ENCODE assay signal across 1 cellular context in genomic region chr17:38620551-38621277, GRCh38.
TF ChIP-seq lines count a peak whose summit lies in the region.

No MANE protein-coding gene starts in this region.

TF ChIP-seq in HepG2, 621 proteins besides CTCF, POLR2A, EP300 and RAD21 (continued from another document and continues in another):
- no peak; the same call in 1 of the 2 replicates for TF ChIP-seq EHMT2 (IDR thresholded peaks at IDR 0.05; ENCODE audit: borderline replicate concordance, low read depth, low read length)
- peak; percentile 93 for TF ChIP-seq FOXJ3 (CRISPR knock-in tag; IDR thresholded peaks at IDR 0.05; ENCODE audit: borderline replicate concordance)
- no peak for TF ChIP-seq TIGD3 (CRISPR knock-in tag; IDR thresholded peaks at IDR 0.05; ENCODE audit: borderline replicate concordance)
- TF ChIP-seq, protein P1, sequence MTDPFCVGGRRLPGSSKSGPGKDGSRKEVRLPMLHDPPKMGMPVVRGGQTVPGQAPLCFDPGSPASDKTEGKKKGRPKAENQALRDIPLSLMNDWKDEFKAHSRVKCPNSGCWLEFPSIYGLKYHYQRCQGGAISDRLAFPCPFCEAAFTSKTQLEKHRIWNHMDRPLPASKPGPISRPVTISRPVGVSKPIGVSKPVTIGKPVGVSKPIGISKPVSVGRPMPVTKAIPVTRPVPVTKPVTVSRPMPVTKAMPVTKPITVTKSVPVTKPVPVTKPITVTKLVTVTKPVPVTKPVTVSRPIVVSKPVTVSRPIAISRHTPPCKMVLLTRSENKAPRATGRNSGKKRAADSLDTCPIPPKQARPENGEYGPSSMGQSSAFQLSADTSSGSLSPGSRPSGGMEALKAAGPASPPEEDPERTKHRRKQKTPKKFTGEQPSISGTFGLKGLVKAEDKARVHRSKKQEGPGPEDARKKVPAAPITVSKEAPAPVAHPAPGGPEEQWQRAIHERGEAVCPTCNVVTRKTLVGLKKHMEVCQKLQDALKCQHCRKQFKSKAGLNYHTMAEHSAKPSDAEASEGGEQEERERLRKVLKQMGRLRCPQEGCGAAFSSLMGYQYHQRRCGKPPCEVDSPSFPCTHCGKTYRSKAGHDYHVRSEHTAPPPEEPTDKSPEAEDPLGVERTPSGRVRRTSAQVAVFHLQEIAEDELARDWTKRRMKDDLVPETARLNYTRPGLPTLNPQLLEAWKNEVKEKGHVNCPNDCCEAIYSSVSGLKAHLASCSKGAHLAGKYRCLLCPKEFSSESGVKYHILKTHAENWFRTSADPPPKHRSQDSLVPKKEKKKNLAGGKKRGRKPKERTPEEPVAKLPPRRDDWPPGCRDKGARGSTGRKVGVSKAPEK (CRISPR knock-in tag; IDR thresholded peaks at IDR 0.05; ENCODE audit: borderline replicate concordance), result no peak
- peak; percentile 65 for TF ChIP-seq POLR2G (IDR thresholded peaks at IDR 0.05; ENCODE audit: low read depth, low read length)
- TF ChIP-seq TRIM22 (IDR thresholded peaks at IDR 0.05), result no peak
- peak; percentile 94 for TF ChIP-seq SAP130 (CRISPR knock-in tag; IDR thresholded peaks at IDR 0.05; ENCODE audit: low read depth)
- no peak for TF ChIP-seq CBX2 (IDR thresholded peaks at IDR 0.05; ENCODE audit: low read depth, low read length)
- peak; percentile 24; the same call in 1 of the 2 replicates for TF ChIP-seq CBX2 (CRISPR knock-in tag; IDR thresholded peaks at IDR 0.05; ENCODE audit: low read depth)
- TF ChIP-seq ZNF501 (CRISPR knock-in tag; IDR thresholded peaks at IDR 0.05), result peak; percentile 87
- TF ChIP-seq ZNF350 (CRISPR knock-in tag; IDR thresholded peaks at IDR 0.05; ENCODE audit: borderline replicate concordance, low read depth), result peak; percentile 23; the same call in 1 of the 2 replicates
- TF ChIP-seq ZNF24 (IDR thresholded peaks at IDR 0.05), result no peak
- TF ChIP-seq ZNF20 (CRISPR knock-in tag; IDR thresholded peaks at IDR 0.05), result no peak
- TF ChIP-seq ZBTB3 (CRISPR knock-in tag; IDR thresholded peaks at IDR 0.05; ENCODE audit: borderline replicate concordance, low read depth), result no peak
- no peak for TF ChIP-seq FIP1L1 (IDR thresholded peaks at IDR 0.05; ENCODE audit: borderline replicate concordance, insufficient read depth, low read depth, low read length)
- TF ChIP-seq, protein P2, sequence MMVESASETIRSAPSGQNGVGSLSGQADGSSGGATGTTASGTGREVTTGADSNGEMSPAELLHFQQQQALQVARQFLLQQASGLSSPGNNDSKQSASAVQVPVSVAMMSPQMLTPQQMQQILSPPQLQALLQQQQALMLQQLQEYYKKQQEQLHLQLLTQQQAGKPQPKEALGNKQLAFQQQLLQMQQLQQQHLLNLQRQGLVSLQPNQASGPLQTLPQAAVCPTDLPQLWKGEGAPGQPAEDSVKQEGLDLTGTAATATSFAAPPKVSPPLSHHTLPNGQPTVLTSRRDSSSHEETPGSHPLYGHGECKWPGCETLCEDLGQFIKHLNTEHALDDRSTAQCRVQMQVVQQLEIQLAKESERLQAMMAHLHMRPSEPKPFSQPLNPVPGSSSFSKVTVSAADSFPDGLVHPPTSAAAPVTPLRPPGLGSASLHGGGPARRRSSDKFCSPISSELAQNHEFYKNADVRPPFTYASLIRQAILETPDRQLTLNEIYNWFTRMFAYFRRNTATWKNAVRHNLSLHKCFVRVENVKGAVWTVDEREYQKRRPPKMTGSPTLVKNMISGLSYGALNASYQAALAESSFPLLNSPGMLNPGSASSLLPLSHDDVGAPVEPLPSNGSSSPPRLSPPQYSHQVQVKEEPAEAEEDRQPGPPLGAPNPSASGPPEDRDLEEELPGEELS (CRISPR knock-in tag; IDR thresholded peaks at IDR 0.05), result peak; percentile 95
- TF ChIP-seq GPN1 (CRISPR knock-in tag; IDR thresholded peaks at IDR 0.05; ENCODE audit: borderline replicate concordance), result no peak
- no peak for TF ChIP-seq PRDM4 (CRISPR knock-in tag; IDR thresholded peaks at IDR 0.05; ENCODE audit: borderline replicate concordance)
- TF ChIP-seq ZNF367 (CRISPR knock-in tag; IDR thresholded peaks at IDR 0.05; ENCODE audit: borderline replicate concordance), result no peak
- TF ChIP-seq ZBTB21 (CRISPR knock-in tag; IDR thresholded peaks at IDR 0.05), result peak; percentile 86; the same call in 1 of the 2 replicates
- TF ChIP-seq ZNF83 (CRISPR knock-in tag; IDR thresholded peaks at IDR 0.05; ENCODE audit: borderline replicate concordance), result no peak
- TF ChIP-seq, protein P3, sequence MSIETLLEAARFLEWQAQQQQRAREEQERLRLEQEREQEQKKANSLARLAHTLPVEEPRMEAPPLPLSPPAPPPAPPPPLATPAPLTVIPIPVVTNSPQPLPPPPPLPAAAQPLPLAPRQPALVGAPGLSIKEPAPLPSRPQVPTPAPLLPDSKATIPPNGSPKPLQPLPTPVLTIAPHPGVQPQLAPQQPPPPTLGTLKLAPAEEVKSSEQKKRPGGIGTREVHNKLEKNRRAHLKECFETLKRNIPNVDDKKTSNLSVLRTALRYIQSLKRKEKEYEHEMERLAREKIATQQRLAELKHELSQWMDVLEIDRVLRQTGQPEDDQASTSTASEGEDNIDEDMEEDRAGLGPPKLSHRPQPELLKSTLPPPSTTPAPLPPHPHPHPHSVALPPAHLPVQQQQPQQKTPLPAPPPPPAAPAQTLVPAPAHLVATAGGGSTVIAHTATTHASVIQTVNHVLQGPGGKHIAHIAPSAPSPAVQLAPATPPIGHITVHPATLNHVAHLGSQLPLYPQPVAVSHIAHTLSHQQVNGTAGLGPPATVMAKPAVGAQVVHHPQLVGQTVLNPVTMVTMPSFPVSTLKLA (IDR thresholded peaks at IDR 0.05), result peak; percentile 67
- TF ChIP-seq SP140L (CRISPR knock-in tag; IDR thresholded peaks at IDR 0.05; ENCODE audit: borderline replicate concordance), result 0 out of 2 replicates have a peak, but pooled peaks have one; percentile 41
- peak; percentile 80; the same call in 1 of the 2 replicates for TF ChIP-seq FOSL2 (CRISPR knock-in tag; IDR thresholded peaks at IDR 0.05)
- no peak for TF ChIP-seq ZNF570 (CRISPR knock-in tag; IDR thresholded peaks at IDR 0.05; ENCODE audit: borderline replicate concordance)
- TF ChIP-seq ZNF724P (CRISPR knock-in tag; IDR thresholded peaks at IDR 0.05; ENCODE audit: borderline replicate concordance), result no peak
- peak; percentile 100 for TF ChIP-seq TEAD3 (CRISPR knock-in tag; optimal IDR thresholded peaks at IDR 0.05; ENCODE audit: borderline replicate concordance)
- TF ChIP-seq ATF7 (IDR thresholded peaks at IDR 0.05), result peak; percentile 90
- TF ChIP-seq ATF7 (CRISPR knock-in tag; IDR thresholded peaks at IDR 0.05), result peak; percentile 77
- peak; percentile 77 for TF ChIP-seq CREB1 (IDR thresholded peaks at IDR 0.05)
- peak; percentile 49; the same call in 1 of the 2 replicates for TF ChIP-seq CREB1 (CRISPR knock-in tag; IDR thresholded peaks at IDR 0.05)
- TF ChIP-seq MEIS1 (CRISPR knock-in tag; IDR thresholded peaks at IDR 0.05; ENCODE audit: borderline replicate concordance), result peak; percentile 79
- peak; percentile 97 for TF ChIP-seq KAT7 (CRISPR knock-in tag; IDR thresholded peaks at IDR 0.05; ENCODE audit: borderline replicate concordance)
- TF ChIP-seq ELF1 (CRISPR knock-in tag; IDR thresholded peaks at IDR 0.05), result peak; percentile 77
- peak; percentile 52; the same call in 1 of the 2 replicates for TF ChIP-seq ZSCAN21 (CRISPR knock-in tag; IDR thresholded peaks at IDR 0.05; ENCODE audit: borderline replicate concordance)
- peak; percentile 93 for TF ChIP-seq HNRNPL (IDR thresholded peaks at IDR 0.05; ENCODE audit: low read depth, low read length)
- TF ChIP-seq ZNF225 (CRISPR knock-in tag; IDR thresholded peaks at IDR 0.05), result peak; percentile 18; the same call in 1 of the 2 replicates
- peak; percentile 65; the same call in 1 of the 2 replicates for TF ChIP-seq NR1H2 (CRISPR knock-in tag; IDR thresholded peaks at IDR 0.05; ENCODE audit: borderline replicate concordance, low read depth)
- no peak for TF ChIP-seq ZNF3 (CRISPR knock-in tag; IDR thresholded peaks at IDR 0.05)
- TF ChIP-seq ZNF878 (CRISPR knock-in tag; IDR thresholded peaks at IDR 0.05), result no peak; the same call in 1 of the 2 replicates
- no peak for TF ChIP-seq MAFK (conservative IDR thresholded peaks at IDR 0.05 in 1 of 2, IDR thresholded peaks at IDR 0.05 in 1 of 2; ENCODE audit: low read length in 2 of 2)
- TF ChIP-seq, protein P4, sequence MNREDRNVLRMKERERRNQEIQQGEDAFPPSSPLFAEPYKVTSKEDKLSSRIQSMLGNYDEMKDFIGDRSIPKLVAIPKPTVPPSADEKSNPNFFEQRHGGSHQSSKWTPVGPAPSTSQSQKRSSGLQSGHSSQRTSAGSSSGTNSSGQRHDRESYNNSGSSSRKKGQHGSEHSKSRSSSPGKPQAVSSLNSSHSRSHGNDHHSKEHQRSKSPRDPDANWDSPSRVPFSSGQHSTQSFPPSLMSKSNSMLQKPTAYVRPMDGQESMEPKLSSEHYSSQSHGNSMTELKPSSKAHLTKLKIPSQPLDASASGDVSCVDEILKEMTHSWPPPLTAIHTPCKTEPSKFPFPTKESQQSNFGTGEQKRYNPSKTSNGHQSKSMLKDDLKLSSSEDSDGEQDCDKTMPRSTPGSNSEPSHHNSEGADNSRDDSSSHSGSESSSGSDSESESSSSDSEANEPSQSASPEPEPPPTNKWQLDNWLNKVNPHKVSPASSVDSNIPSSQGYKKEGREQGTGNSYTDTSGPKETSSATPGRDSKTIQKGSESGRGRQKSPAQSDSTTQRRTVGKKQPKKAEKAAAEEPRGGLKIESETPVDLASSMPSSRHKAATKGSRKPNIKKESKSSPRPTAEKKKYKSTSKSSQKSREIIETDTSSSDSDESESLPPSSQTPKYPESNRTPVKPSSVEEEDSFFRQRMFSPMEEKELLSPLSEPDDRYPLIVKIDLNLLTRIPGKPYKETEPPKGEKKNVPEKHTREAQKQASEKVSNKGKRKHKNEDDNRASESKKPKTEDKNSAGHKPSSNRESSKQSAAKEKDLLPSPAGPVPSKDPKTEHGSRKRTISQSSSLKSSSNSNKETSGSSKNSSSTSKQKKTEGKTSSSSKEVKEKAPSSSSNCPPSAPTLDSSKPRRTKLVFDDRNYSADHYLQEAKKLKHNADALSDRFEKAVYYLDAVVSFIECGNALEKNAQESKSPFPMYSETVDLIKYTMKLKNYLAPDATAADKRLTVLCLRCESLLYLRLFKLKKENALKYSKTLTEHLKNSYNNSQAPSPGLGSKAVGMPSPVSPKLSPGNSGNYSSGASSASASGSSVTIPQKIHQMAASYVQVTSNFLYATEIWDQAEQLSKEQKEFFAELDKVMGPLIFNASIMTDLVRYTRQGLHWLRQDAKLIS (CRISPR knock-in tag; IDR thresholded peaks at IDR 0.05), result 0 out of 2 replicates have a peak, but pooled peaks have one; percentile 76
- TF ChIP-seq TRIM24 (CRISPR knock-in tag; IDR thresholded peaks at IDR 0.05), result no peak
- no peak for TF ChIP-seq NFRKB (IDR thresholded peaks at IDR 0.05)
- TF ChIP-seq ZNF446 (CRISPR knock-in tag; IDR thresholded peaks at IDR 0.05), result no peak
- TF ChIP-seq SIX4 (CRISPR knock-in tag; IDR thresholded peaks at IDR 0.05), result peak; percentile 93
- peak; percentile 98 for TF ChIP-seq ZKSCAN8 (CRISPR knock-in tag; IDR thresholded peaks at IDR 0.05; ENCODE audit: borderline replicate concordance)
- TF ChIP-seq ZNF577 (CRISPR knock-in tag; IDR thresholded peaks at IDR 0.05; ENCODE audit: borderline replicate concordance, low read depth), result no peak
- no peak for TF ChIP-seq ZBTB37 (CRISPR knock-in tag; IDR thresholded peaks at IDR 0.05)
- peak; percentile 98; the same call in 1 of the 2 replicates for TF ChIP-seq CHD4 (IDR thresholded peaks at IDR 0.05; ENCODE audit: borderline replicate concordance, low read length)
- TF ChIP-seq ZNF569 (CRISPR knock-in tag; IDR thresholded peaks at IDR 0.05; ENCODE audit: borderline replicate concordance), result no peak
